20 cellular contexts compared by ENCODE assay signal in genomic region chr16:10822702-10823101, GRCh38. TPM values are rescaled to one million over a fixed set of nuclear protein-coding genes. Genes with fewer than 3 reads are reported as not detected.
"Had no signal": no experiment of that assay in that cellular context is flagged by ENCODE, and none has a peak within 500 bp of the region (broad histone marks: within the 10 kb centered on the region; RNA-seq: fewer than 3 reads in every experiment).

No MANE protein-coding gene starts in this region.

- H3K9me3 Mint-ChIP-seq: naive thymus-derived CD4-positive, alpha-beta T cell; stimulated activated naive CD8-positive, alpha-beta T cell treated with anti-CD3 and anti-CD28 coated beads, Interleukin-15, Interleukin-2, amounts not matched to agents 100 ng/mL and 50 ng/mL, for 24 hours had no signal

- DNase-seq: esophagus squamous epithelium; foreskin fibroblast; head of caudate nucleus; kidney; left cardiac atrium; left ventricle myocardium superior; naive thymus-derived CD4-positive, alpha-beta T cell; small intestine; stimulated activated CD4-positive, alpha-beta T cell treated with anti-CD3 and anti-CD28 coated beads, Interleukin-12 subunit alpha, Interleukin-12 subunit beta, amount 100 ng/mL, for 4 hours; tibial artery; upper lobe of left lung; uterus had no signal

- H3K36me3 Mint-ChIP-seq: naive thymus-derived CD4-positive, alpha-beta T cell had no signal

- H3K4me2 ChIP-seq: hepatocyte had no signal

- H3K4me3 Mint-ChIP-seq: naive thymus-derived CD4-positive, alpha-beta T cell; stimulated activated naive CD8-positive, alpha-beta T cell treated with anti-CD3 and anti-CD28 coated beads, Interleukin-15, Interleukin-2, amounts not matched to agents 100 ng/mL and 50 ng/mL, for 24 hours had no signal

- ATAC-seq: left cardiac atrium; left ventricle myocardium superior; naive thymus-derived CD4-positive, alpha-beta T cell had no signal

- H3K79me2 ChIP-seq: hepatocyte had no signal

- H3K36me3 ChIP-seq: esophagus squamous epithelium, tibial artery, upper lobe of left lung, uterus had no signal

- FAIRE-seq: kidney, small intestine had no signal

- H3K27me3 ChIP-seq: upper lobe of left lung had no signal

- H3K9me3 ChIP-seq: esophagus squamous epithelium, tibial artery, upper lobe of left lung, uterus had no signal

- H3K27ac ChIP-seq: esophagus squamous epithelium, hepatocyte, tibial artery, upper lobe of left lung, uterus had no signal

- H2AFZ ChIP-seq: hepatocyte had no signal

- H3K27ac Mint-ChIP-seq: naive thymus-derived CD4-positive, alpha-beta T cell; stimulated activated naive CD8-positive, alpha-beta T cell treated with anti-CD3 and anti-CD28 coated beads, Interleukin-15, Interleukin-2, amounts not matched to agents 100 ng/mL and 50 ng/mL, for 24 hours had no signal

- H3K4me3 ChIP-seq: esophagus squamous epithelium, hepatocyte, tibial artery, upper lobe of left lung, uterus had no signal

RNA-seq across cellular contexts. Expression of gene TVP23A, which starts 4.1 kb away (rescaled TPM):
- total RNA-seq: epithelial cell of proximal tubule, lung microvascular endothelial cell, mononuclear cell, osteocyte, pulmonary artery endothelial cell had no signal

RNA-seq across cellular contexts. Expression of gene CIITA, which starts 54.3 kb away (rescaled TPM):
- total RNA-seq: epithelial cell of proximal tubule, hepatocyte, osteocyte had no signal
- polyA plus RNA-seq: neural cell had no signal
